Comparison of ENCODE assay signal across 26 cellular contexts in the genomic region with DNA sequence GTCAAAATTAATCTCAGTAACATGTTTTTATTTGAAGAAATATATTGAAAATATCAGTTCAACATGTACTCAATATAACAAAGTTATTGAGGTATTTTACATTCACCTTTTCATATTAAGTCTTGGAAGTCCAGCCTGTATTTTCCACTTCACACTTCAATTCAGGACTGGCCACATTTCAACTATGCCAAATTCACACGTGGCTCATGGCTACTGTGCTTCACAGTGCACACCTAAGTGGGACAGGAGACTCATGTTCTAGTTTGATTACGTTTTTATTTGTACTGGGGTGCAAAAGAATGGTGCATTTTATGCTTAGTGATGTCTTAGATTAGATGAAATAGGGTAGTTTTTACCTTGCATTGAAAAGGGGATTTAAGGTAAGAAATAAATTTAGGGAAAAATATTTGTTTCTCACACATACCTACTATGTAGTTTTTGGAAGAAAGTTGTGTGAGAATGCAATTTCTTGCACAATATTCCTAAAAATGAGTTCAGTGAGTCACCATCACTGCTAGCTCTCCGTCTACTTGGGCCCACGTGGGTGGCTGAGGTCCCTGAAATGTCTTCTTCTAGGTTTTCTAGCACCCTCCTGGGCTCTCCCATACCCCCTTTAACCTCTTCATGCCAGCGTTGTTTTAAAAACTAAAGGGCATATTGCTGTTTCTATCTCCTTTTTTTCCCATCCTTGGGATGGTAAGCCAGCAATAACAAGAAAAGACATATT.
"Had no signal": no experiment of that assay in that cellular context is flagged by ENCODE, and none has a peak within 500 bp of the region (broad histone marks: within the 10 kb centered on the region; RNA-seq: fewer than 3 reads in every experiment).

No MANE protein-coding gene starts in this region.

- H3K27ac ChIP-seq: colonic mucosa, esophagus squamous epithelium, foreskin keratinocyte, neural progenitor cell, parathyroid adenoma, prostate gland, right lobe of liver, spleen, stomach, upper lobe of left lung, uterus had no signal

- H3K9me3 ChIP-seq: colonic mucosa, esophagus squamous epithelium, prostate gland, right lobe of liver, spleen, stomach, upper lobe of left lung, uterus had no signal

- H3K4me3 ChIP-seq: colonic mucosa, esophagus squamous epithelium, lung, neural progenitor cell, prostate gland, right lobe of liver, spleen, stomach, upper lobe of left lung, uterus had no signal

- H3K9ac ChIP-seq: neural progenitor cell, parathyroid adenoma had no signal

- ATAC-seq: foreskin keratinocyte; left cardiac atrium; left ventricle myocardium superior; natural killer cell treated with Interleukin-12 subunit alpha and Interleukin-12 subunit beta and Interleukin-15 and Interleukin-18, amount 100 ng/mL, for 72 hours; right lobe of liver; stimulated activated memory B cell treated with anti-CD40 and anti-IgM and Interleukin-4, amounts not matched to agents 10 μg/mL and 1 μg/mL and 100 μg/mL, for 72 hours had no signal

- H3K4me1 ChIP-seq: colonic mucosa, esophagus squamous epithelium, foreskin keratinocyte, parathyroid adenoma, prostate gland, right lobe of liver, spleen, stomach, upper lobe of left lung, uterus had no signal

- DNase-seq: colonic mucosa; dermis blood vessel endothelial cell; esophagus squamous epithelium; foreskin keratinocyte; immature natural killer cell; kidney; left cardiac atrium; left ventricle myocardium superior; mesenchymal stem cell; midbrain; nucleus accumbens; right lobe of liver; spleen; stimulated activated CD4-positive, alpha-beta T cell treated with anti-CD3 and anti-CD28 coated beads, Interleukin-15, amount 100 ng/mL, for 24 hours; stimulated activated CD4-positive, alpha-beta T cell treated with anti-CD3 and anti-CD28 coated beads, Interleukin-1b, Interleukin-23, amount 100 ng/mL, for 48 hours; stimulated activated CD4-positive, alpha-beta T cell treated with anti-CD3 and anti-CD28 coated beads, Interleukin-4, amount 100 ng/mL, for 24 hours; stomach; substantia nigra; upper lobe of left lung; uterus had no signal

- H3K79me2 ChIP-seq: parathyroid adenoma had no signal

- H3K27me3 ChIP-seq: colonic mucosa, esophagus squamous epithelium, foreskin keratinocyte, right lobe of liver, stomach, upper lobe of left lung, uterus had no signal

- H2AFZ ChIP-seq: neural progenitor cell, parathyroid adenoma had no signal

- FAIRE-seq: kidney had no signal

- H3K36me3 ChIP-seq: colonic mucosa, esophagus squamous epithelium, neural progenitor cell, prostate gland, right lobe of liver, spleen, stomach, upper lobe of left lung, uterus had no signal

- H3K4me2 ChIP-seq: neural progenitor cell had no signal
